Comparison of ENCODE assay signal across 12 cellular contexts in genomic region chr1:27624467-27625233, GRCh38. TPM values are rescaled to one million over a fixed set of nuclear protein-coding genes. Genes with fewer than 3 reads are reported as not detected.
DNase-seq lines count a peak whose midpoint lies in the region; ATAC-seq and TF ChIP-seq lines count a peak whose summit lies in the region.
"Had no signal": no experiment of that assay in that cellular context is flagged by ENCODE, and none has a peak within 500 bp of the region (broad histone marks: within the 10 kb centered on the region; RNA-seq: fewer than 3 reads in every experiment).

No MANE protein-coding gene starts in this region.

- no peaks in the 10 kb centered on the region for H3K36me3 Mint-ChIP-seq in endodermal cell (ENCODE audit: low read depth)
- no peaks in the 10 kb centered on the region for H3K36me3 Mint-ChIP-seq in activated naive CD8-positive, alpha-beta T cell treated with anti-CD3 and anti-CD28 coated beads for 36 hours
- H3K36me3 Mint-ChIP-seq: IgD-negative memory B cell had no signal

- DNase-seq in endodermal cell: peak; percentile 51
- no peak for DNase-seq in activated naive CD8-positive, alpha-beta T cell treated with anti-CD3 and anti-CD28 coated beads for 36 hours
- no peak for DNase-seq in MG63
- DNase-seq: nephron progenitor cell, T-helper 17 cell had no signal

- H3K27me3 ChIP-seq in BLaER1 treated with 17β-estradiol and CSF1 and Interleukin-3, amounts not matched to agents 10 nM and 100 nM: no peaks in the 10 kb centered on the region
- H3K27me3 ChIP-seq in endodermal cell (ENCODE audit: control insufficient read depth, insufficient read depth, low read length, poor library complexity, severe bottlenecking) (no peaks in the 10 kb centered on the region), MG63 (no peaks in the 10 kb centered on the region)
- H3K27me3 ChIP-seq: ascending aorta had no signal

- no peaks in the 10 kb centered on the region for H3K4me1 Mint-ChIP-seq in endodermal cell
- peaks cover 28% of the 10 kb centered on the region for H3K4me1 Mint-ChIP-seq in activated naive CD8-positive, alpha-beta T cell treated with anti-CD3 and anti-CD28 coated beads for 36 hours

- peak; percentile 23 for ATAC-seq in GM18502 (IDR thresholded peaks at IDR 0.05; ENCODE audit: poor library complexity, unreplicated experiment)
- ATAC-seq in HG03439 (IDR thresholded peaks at IDR 0.05; ENCODE audit: unreplicated experiment): peak; percentile 11
- no peak for ATAC-seq in HG03280 (IDR thresholded peaks at IDR 0.05; ENCODE audit: unreplicated experiment)
- ATAC-seq in HG03565 (IDR thresholded peaks at IDR 0.05; ENCODE audit: unreplicated experiment): no peak

- peaks cover 0 to 6% (median 0%) of the 10 kb centered on the region in 11 experiments; a peak in 1 of 22 replicates for H4K20me1 ChIP-seq in BLaER1 treated with 17β-estradiol and CSF1 and Interleukin-3, amounts not matched to agents 10 nM and 100 nM

- H3K27ac ChIP-seq in BLaER1 treated with 17β-estradiol and CSF1 and Interleukin-3, amounts not matched to agents 10 nM and 100 nM: peak overlapping the region; percentile 32 to 86 (median 66); a peak in 20 of 22 replicates
- H3K27ac ChIP-seq in endodermal cell (ENCODE audit: low read depth, low read length): no peak overlapping the region
- H3K27ac ChIP-seq: ascending aorta had no signal

- H3K9ac ChIP-seq in BLaER1 treated with 17β-estradiol and CSF1 and Interleukin-3, amounts not matched to agents 10 nM and 100 nM: peak overlapping the region; percentile 10 to 70 (median 54); a peak in 17 of 22 replicates
- H3K9ac ChIP-seq in endodermal cell (ENCODE audit: extremely low read depth, low read length, poor library complexity, severe bottlenecking): no peak overlapping the region

- 65 to 100% methylated on average over 1 to 6 of the region's 7 CpGs for WGBS in endodermal cell (ENCODE audit: insufficient coverage in 1 of 2, insufficient read length in 1 of 2), 2 experiments

- no peak for TF ChIP-seq CTCF in endodermal cell (conservative IDR thresholded peaks at IDR 0.05)

- no peaks in the 10 kb centered on the region for H3K27me3 Mint-ChIP-seq in endodermal cell (ENCODE audit: insufficient read depth)
- no peaks in the 10 kb centered on the region for H3K27me3 Mint-ChIP-seq in activated naive CD8-positive, alpha-beta T cell treated with anti-CD3 and anti-CD28 coated beads for 36 hours
- H3K27me3 Mint-ChIP-seq: IgD-negative memory B cell, T-helper 17 cell had no signal

- no peaks in the 10 kb centered on the region for H3K9me3 ChIP-seq in BLaER1 treated with 17β-estradiol and CSF1 and Interleukin-3, amounts not matched to agents 10 nM and 100 nM (replicated peaks in 1 of 11)
- H3K9me3 ChIP-seq in endodermal cell (ENCODE audit: control insufficient read depth, low read length) (no peaks in the 10 kb centered on the region), MG63 (no peaks in the 10 kb centered on the region)
- H3K9me3 ChIP-seq: ascending aorta had no signal

- peaks cover 67 to 99% (median 80%) of the 10 kb centered on the region in 10 experiments for H3K4me1 ChIP-seq in BLaER1 treated with 17β-estradiol and CSF1 and Interleukin-3, amounts not matched to agents 10 nM and 100 nM
- no peaks in the 10 kb centered on the region for H3K4me1 ChIP-seq in endodermal cell (ENCODE audit: control insufficient read depth, insufficient read depth, low read length)
- H3K4me1 ChIP-seq: ascending aorta had no signal

- peak overlapping the region in 3 of 10 experiments; percentile 10 to 64 (median 49); a peak in 5 of 20 replicates for H3K4me3 ChIP-seq in BLaER1 treated with 17β-estradiol and CSF1 and Interleukin-3, amounts not matched to agents 10 nM and 100 nM
- H3K4me3 ChIP-seq in endodermal cell (ENCODE audit: low read length): no peak overlapping the region
- H3K4me3 ChIP-seq in MG63: no peak overlapping the region
- H3K4me3 ChIP-seq: ascending aorta had no signal

- no peak overlapping the region for H3K27ac Mint-ChIP-seq in endodermal cell
- no peak overlapping the region for H3K27ac Mint-ChIP-seq in activated naive CD8-positive, alpha-beta T cell treated with anti-CD3 and anti-CD28 coated beads for 36 hours
- H3K27ac Mint-ChIP-seq: IgD-negative memory B cell, nephron progenitor cell, T-helper 17 cell had no signal

- H3K36me3 ChIP-seq in BLaER1 treated with 17β-estradiol and CSF1 and Interleukin-3, amounts not matched to agents 10 nM and 100 nM: peaks cover 0 to 46% (median 0%) of the 10 kb centered on the region in 11 experiments; a peak in 7 of 22 replicates
- H3K36me3 ChIP-seq in endodermal cell (ENCODE audit: control insufficient read depth, insufficient read depth, low read length): no peaks in the 10 kb centered on the region
- H3K36me3 ChIP-seq in MG63: no peaks in the 10 kb centered on the region
- H3K36me3 ChIP-seq: ascending aorta had no signal

- no peak overlapping the region for H3K4me3 Mint-ChIP-seq in endodermal cell
- no peak overlapping the region for H3K4me3 Mint-ChIP-seq in activated naive CD8-positive, alpha-beta T cell treated with anti-CD3 and anti-CD28 coated beads for 36 hours
- H3K4me3 Mint-ChIP-seq: IgD-negative memory B cell, nephron progenitor cell, T-helper 17 cell had no signal

- peak overlapping the region; percentile 66 to 99 (median 84) for H3K4me2 ChIP-seq in BLaER1 treated with 17β-estradiol and CSF1 and Interleukin-3, amounts not matched to agents 10 nM and 100 nM

- no peaks in the 10 kb centered on the region for H3K9me3 Mint-ChIP-seq in endodermal cell
- no peaks in the 10 kb centered on the region for H3K9me3 Mint-ChIP-seq in activated naive CD8-positive, alpha-beta T cell treated with anti-CD3 and anti-CD28 coated beads for 36 hours
- H3K9me3 Mint-ChIP-seq: IgD-negative memory B cell, nephron progenitor cell had no signal

RNA-seq across cellular contexts. Expression of gene FGR, which starts 10.3 kb away (rescaled TPM):
- not detected for total RNA-seq in endodermal cell
- 0.14 TPM for polyA plus RNA-seq in endodermal cell (2013, experiment 1 of 2)
- polyA plus RNA-seq in endodermal cell (2013, experiment 2 of 2): not detected
- total RNA-seq in activated naive CD8-positive, alpha-beta T cell treated with anti-CD3 and anti-CD28 coated beads for 36 hours: under 1 TPM; 0.30 to 0.35 TPM
- not detected in 2 replicates for total RNA-seq in MG63 (2014; rRNA removed; shearing (Covaris generic); ENCODE audit: low replicate concordance)

RNA-seq across cellular contexts. Expression of gene AHDC1, which starts 20.7 kb away (rescaled TPM):
- total RNA-seq in endodermal cell: 10 to 100 TPM; 39.3 to 41.2 TPM
- polyA plus RNA-seq in endodermal cell (2013, experiment 1 of 2): 52.1 TPM
- 50.1 TPM for polyA plus RNA-seq in endodermal cell (2013, experiment 2 of 2)
- total RNA-seq in activated naive CD8-positive, alpha-beta T cell treated with anti-CD3 and anti-CD28 coated beads for 36 hours: 10 to 100 TPM; 10.0 to 12.0 TPM
- 10.4 and 11.5 TPM in 2 replicates for total RNA-seq in MG63 (2014; rRNA removed; shearing (Covaris generic); ENCODE audit: low replicate concordance)

RNA-seq across cellular contexts. Expression of gene IFI6, which starts 47.3 kb away (rescaled TPM):
- total RNA-seq in endodermal cell: 1 to 10 TPM in 1 of 2 donors, under 1 TPM in 1; 0.71 to 1.1 TPM
- 27.2 TPM for polyA plus RNA-seq in endodermal cell (2013, experiment 1 of 2)
- 22.0 TPM for polyA plus RNA-seq in endodermal cell (2013, experiment 2 of 2)
- 10 to 100 TPM; 57.7 to 64.5 TPM for total RNA-seq in activated naive CD8-positive, alpha-beta T cell treated with anti-CD3 and anti-CD28 coated beads for 36 hours
- 62.2 and 66.0 TPM in 2 replicates for total RNA-seq in MG63 (2014; rRNA removed; shearing (Covaris generic); ENCODE audit: low replicate concordance)

Comparison
In these comparisons a context has a peak if more than half of its experiments do, and no peak if none do; other contexts are left out.
1. ATAC-seq: peak in GM18502 (single experiment) and HG03439 (single experiment); none in HG03280 (single experiment) and HG03565 (single experiment).
2. RNA of gene IFI6, which starts 47.3 kb away (total RNA-seq): 57.7 to 64.5 TPM in activated naive CD8-positive, alpha-beta T cell treated with anti-CD3 and anti-CD28 coated beads for 36 hours and 62.2 to 66.0 TPM in MG63; 0.71 to 1.1 TPM in endodermal cell; every median in the first group is over 10 times any median in the second.